In genomic region chr19:35167251-35168119, GRCh38 we compare ENCODE assay signal across 14 cellular contexts. TPM values are rescaled to one million over a fixed set of nuclear protein-coding genes. Genes with fewer than 3 reads are reported as not detected.
DNase-seq lines count a peak whose midpoint lies in the region; ATAC-seq, FAIRE-seq and TF ChIP-seq lines count a peak whose summit lies in the region.
"Had no signal": no experiment of that assay in that cellular context is flagged by ENCODE, and none has a peak within 500 bp of the region (broad histone marks: within the 10 kb centered on the region; RNA-seq: fewer than 3 reads in every experiment).

No MANE protein-coding gene starts in this region.

- H3K36me3 Mint-ChIP-seq in activated T-helper 1 cell treated with anti-CD3 and anti-CD28 coated beads, Interleukin-12 subunit alpha, Interleukin-12 subunit beta, Interleukin-2, Interleukin-4 antibody, amounts not matched to agents 30 ng/mL and 10 ng/mL and 1 ng/mL, durations not matched to agents 14 hours and 24 hours and 36 hours (ENCODE audit: low read depth), result peaks cover 69% of the 10 kb centered on the region
- H3K36me3 Mint-ChIP-seq in naive thymus-derived CD4-positive, alpha-beta T cell, result peaks cover 33 to 77% (median 58%) of the 10 kb centered on the region in 5 donors

- peak overlapping the region; percentile 22 for H3K4me3 Mint-ChIP-seq in activated T-helper 1 cell treated with anti-CD3 and anti-CD28 coated beads, Interleukin-12 subunit alpha, Interleukin-12 subunit beta, Interleukin-2, Interleukin-4 antibody, amounts not matched to agents 30 ng/mL and 10 ng/mL and 1 ng/mL, durations not matched to agents 14 hours and 24 hours and 36 hours
- peak overlapping the region; percentile 33 to 77 (median 57) for H3K4me3 Mint-ChIP-seq in naive thymus-derived CD4-positive, alpha-beta T cell

- no peaks in the 10 kb centered on the region for H3K27me3 Mint-ChIP-seq in activated T-helper 1 cell treated with anti-CD3 and anti-CD28 coated beads, Interleukin-12 subunit alpha, Interleukin-12 subunit beta, Interleukin-2, Interleukin-4 antibody, amounts not matched to agents 30 ng/mL and 10 ng/mL and 1 ng/mL, durations not matched to agents 14 hours and 24 hours and 36 hours (ENCODE audit: insufficient read depth)
- no peaks in the 10 kb centered on the region for H3K27me3 Mint-ChIP-seq in naive thymus-derived CD4-positive, alpha-beta T cell

- H3K4me1 Mint-ChIP-seq in activated T-helper 1 cell treated with anti-CD3 and anti-CD28 coated beads, Interleukin-12 subunit alpha, Interleukin-12 subunit beta, Interleukin-2, Interleukin-4 antibody, amounts not matched to agents 30 ng/mL and 10 ng/mL and 1 ng/mL, durations not matched to agents 14 hours and 24 hours and 36 hours (ENCODE audit: low read depth), result peaks cover 32% of the 10 kb centered on the region
- peaks cover 27 to 48% (median 39%) of the 10 kb centered on the region in 7 donors for H3K4me1 Mint-ChIP-seq in naive thymus-derived CD4-positive, alpha-beta T cell

- POLR2A ChIA-PET in naive thymus-derived CD4-positive, alpha-beta T cell (lab: Charles Lee), result interaction anchor here (0.6 to 3.3 kb wide), 8 partner anchors 11 to 74 kb away, joined by 3 to 28 read pairs (median 3); partner anchors contain the start of gene FXYD5

- DNase-seq in GM12891 (ENCODE audit: insufficient read length, low spot score), result no peak
- peak; percentile 93 for DNase-seq in MV-4-11 (lab: John Stamatoyannopoulos, UW)
- no peak for DNase-seq in activated T-helper 1 cell treated with anti-CD3 and anti-CD28 coated beads, Interleukin-12 subunit alpha, Interleukin-12 subunit beta, Interleukin-2, Interleukin-4 antibody, amounts not matched to agents 30 ng/mL and 10 ng/mL and 1 ng/mL, durations not matched to agents 14 hours and 24 hours and 36 hours (ENCODE audit: low spot score)
- peak in 1 of 9 donors; percentile 42 for DNase-seq in naive thymus-derived CD4-positive, alpha-beta T cell
- no peak for DNase-seq in NCI-H2171 treated with DMSO at 0.1 percent for 48 hours (lab: John Stamatoyannopoulos, UW)
- no peak for DNase-seq in NCI-H146 treated with DMSO at 0.1 percent for 48 hours (lab: John Stamatoyannopoulos, UW; ENCODE audit: unreplicated experiment)
- DNase-seq in NCI-H1092 treated with DMSO at 0.1 percent for 48 hours (lab: John Stamatoyannopoulos, UW), result no peak
- no peak for DNase-seq in left ventricle myocardium inferior
- DNase-seq: activated gamma-delta T cell; DMS79; effector CD8-positive, alpha-beta T cell; hypothalamus; small intestine had no signal

- H3K9me3 ChIP-seq in naive thymus-derived CD4-positive, alpha-beta T cell (ENCODE audit: control insufficient read depth in 2 of 3, low read length in 3 of 3), result peaks cover 0 to 26% (median 10%) of the 10 kb centered on the region in 3 experiments
- peaks cover 42% of the 10 kb centered on the region for H3K9me3 ChIP-seq in left ventricle myocardium inferior (replicated peaks)

- H3K4me3 ChIP-seq in naive thymus-derived CD4-positive, alpha-beta T cell (ENCODE audit: low read length), result no peak overlapping the region
- no peak overlapping the region for H3K4me3 ChIP-seq in left ventricle myocardium inferior

- no peak for TF ChIP-seq CTCF in left ventricle myocardium inferior (IDR thresholded peaks at IDR 0.05; ENCODE audit: borderline replicate concordance)

- H3K4me1 ChIP-seq in naive thymus-derived CD4-positive, alpha-beta T cell (ENCODE audit: control insufficient read depth in 2 of 2, insufficient read depth in 2 of 2, low read length in 2 of 2), result peaks cover 29 to 32% of the 10 kb centered on the region in 2 donors
- H3K4me1 ChIP-seq in left ventricle myocardium inferior, result peaks cover 7% of the 10 kb centered on the region

- peak overlapping the region; percentile 46 for H3K27ac ChIP-seq in naive thymus-derived CD4-positive, alpha-beta T cell (ENCODE audit: low read depth, low read length)
- H3K27ac ChIP-seq in left ventricle myocardium inferior (replicated peaks), result no peak overlapping the region

- CTCF ChIA-PET in naive thymus-derived CD4-positive, alpha-beta T cell (lab: Charles Lee), result interaction anchor here (1.6 kb wide), 2 partner anchors 12 to 73 kb away, joined by 3 to 4 read pairs; no protein-coding TSS in a partner anchor

- FAIRE-seq in GM12891 (lab: Jason Lieb, UNC), result peak; percentile 31
- FAIRE-seq: small intestine had no signal

- H3K9me3 Mint-ChIP-seq in activated T-helper 1 cell treated with anti-CD3 and anti-CD28 coated beads, Interleukin-12 subunit alpha, Interleukin-12 subunit beta, Interleukin-2, Interleukin-4 antibody, amounts not matched to agents 30 ng/mL and 10 ng/mL and 1 ng/mL, durations not matched to agents 14 hours and 24 hours and 36 hours, result peaks cover 34% of the 10 kb centered on the region
- peaks cover 3 to 40% (median 16%) of the 10 kb centered on the region in 11 donors for H3K9me3 Mint-ChIP-seq in naive thymus-derived CD4-positive, alpha-beta T cell

- H3K36me3 ChIP-seq in naive thymus-derived CD4-positive, alpha-beta T cell (ENCODE audit: control insufficient read depth in 2 of 3, insufficient read depth in 3 of 3, low read length in 3 of 3), result peaks cover 34 to 82% (median 42%) of the 10 kb centered on the region in 3 experiments
- H3K36me3 ChIP-seq in left ventricle myocardium inferior, result peaks cover 50% of the 10 kb centered on the region

- ATAC-seq in naive thymus-derived CD4-positive, alpha-beta T cell, result peak; percentile 48

- TF ChIP-seq POLR2A in GM12891 (IDR thresholded peaks at IDR 0.05; ENCODE audit: low read depth, low read length), result no peak

- peak overlapping the region; percentile 22 for H3K27ac Mint-ChIP-seq in activated T-helper 1 cell treated with anti-CD3 and anti-CD28 coated beads, Interleukin-12 subunit alpha, Interleukin-12 subunit beta, Interleukin-2, Interleukin-4 antibody, amounts not matched to agents 30 ng/mL and 10 ng/mL and 1 ng/mL, durations not matched to agents 14 hours and 24 hours and 36 hours
- peak overlapping the region; percentile 80 to 96 (median 91) for H3K27ac Mint-ChIP-seq in naive thymus-derived CD4-positive, alpha-beta T cell

- intact Hi-C loops in activated T-helper 1 cell treated with anti-CD3 and anti-CD28 coated beads, Interleukin-12 subunit alpha, Interleukin-12 subunit beta, Interleukin-2, Interleukin-4 antibody, amounts not matched to agents 30 ng/mL and 10 ng/mL and 1 ng/mL, durations not matched to agents 14 hours and 24 hours and 36 hours (cut with micrococcal nuclease), result no loop called here
- intact Hi-C loops in naive thymus-derived CD4-positive, alpha-beta T cell (cut with micrococcal nuclease), result no loop called here
- intact Hi-C loops in left ventricle myocardium inferior (cut with micrococcal nuclease), result no loop called here

- no peaks in the 10 kb centered on the region for H3K27me3 ChIP-seq in naive thymus-derived CD4-positive, alpha-beta T cell (ENCODE audit: control insufficient read depth in 2 of 2, insufficient read depth in 2 of 2, low read length in 2 of 2)
- H3K27me3 ChIP-seq in left ventricle myocardium inferior (ENCODE audit: low read depth), result no peaks in the 10 kb centered on the region

TF ChIP-seq in GM12891, 5 proteins besides CTCF, POLR2A, EP300 and RAD21:
- no peak for TF ChIP-seq PAX5 (IDR thresholded peaks at IDR 0.05; ENCODE audit: insufficient read depth, low read length, severe bottlenecking)
- TF ChIP-seq SPI1 (IDR thresholded peaks at IDR 0.05; ENCODE audit: low read depth, low read length), result no peak
- TF ChIP-seq POLR2AphosphoS5 (IDR thresholded peaks at IDR 0.05; ENCODE audit: low read depth, low read length), result no peak
- TF ChIP-seq TAF1 (IDR thresholded peaks at IDR 0.05; ENCODE audit: low read depth, low read length), result no peak
- TF ChIP-seq POU2F2 (IDR thresholded peaks at IDR 0.05; ENCODE audit: low read depth, low read length), result no peak

RNA-seq across cellular contexts. Expression of gene FXYD5, which starts 12.9 kb away (rescaled TPM):
- polyA plus RNA-seq in GM12891 (2012; ENCODE audit: low read depth, missing spikeins), result 86.7 TPM
- total RNA-seq in activated T-helper 1 cell treated with anti-CD3 and anti-CD28 coated beads, Interleukin-12 subunit alpha, Interleukin-12 subunit beta, Interleukin-2, Interleukin-4 antibody, amounts not matched to agents 30 ng/mL and 10 ng/mL and 1 ng/mL, durations not matched to agents 14 hours and 24 hours and 36 hours, result 299 and 309 TPM in 2 replicates
- total RNA-seq in naive thymus-derived CD4-positive, alpha-beta T cell, result 100 to 1,000 TPM; 362 to 458 (median 387) TPM
- polyA plus RNA-seq in naive thymus-derived CD4-positive, alpha-beta T cell, result 100 to 1,000 TPM; 464 to 575 TPM
- total RNA-seq in left ventricle myocardium inferior, result 23.4 TPM

RNA-seq across cellular contexts. Expression of gene FXYD7, which starts 24.4 kb away (rescaled TPM):
- not detected for polyA plus RNA-seq in GM12891 (2012; ENCODE audit: low read depth, missing spikeins)
- total RNA-seq in activated T-helper 1 cell treated with anti-CD3 and anti-CD28 coated beads, Interleukin-12 subunit alpha, Interleukin-12 subunit beta, Interleukin-2, Interleukin-4 antibody, amounts not matched to agents 30 ng/mL and 10 ng/mL and 1 ng/mL, durations not matched to agents 14 hours and 24 hours and 36 hours, result 0.39 TPM in 1 of 2 replicates, not detected in the other
- total RNA-seq in naive thymus-derived CD4-positive, alpha-beta T cell, result 10 to 100 TPM in 1 of 5 experiments, 1 to 10 TPM in 4; 1.8 to 13.2 (median 3.5) TPM
- polyA plus RNA-seq in naive thymus-derived CD4-positive, alpha-beta T cell, result 1 to 10 TPM; 2.1 to 2.6 TPM
- total RNA-seq in left ventricle myocardium inferior, result not detected
- total RNA-seq: mucosa of gallbladder had no signal

RNA-seq across cellular contexts. Expression of gene FXYD1, which starts 28.9 kb away (rescaled TPM):
- 0.21 TPM for polyA plus RNA-seq in GM12891 (2012; ENCODE audit: low read depth, missing spikeins)
- not detected in 2 replicates for total RNA-seq in activated T-helper 1 cell treated with anti-CD3 and anti-CD28 coated beads, Interleukin-12 subunit alpha, Interleukin-12 subunit beta, Interleukin-2, Interleukin-4 antibody, amounts not matched to agents 30 ng/mL and 10 ng/mL and 1 ng/mL, durations not matched to agents 14 hours and 24 hours and 36 hours
- 1 to 10 TPM in 1 of 5 experiments, under 1 TPM in 2, not detected in 2; 0.46 to 1.2 (median 0.78) TPM for total RNA-seq in naive thymus-derived CD4-positive, alpha-beta T cell
- under 1 TPM in 1 of 2 donors, not detected in 1; 0.91 TPM for polyA plus RNA-seq in naive thymus-derived CD4-positive, alpha-beta T cell
- total RNA-seq in left ventricle myocardium inferior, result 509 TPM

RNA-seq across cellular contexts. Expression of gene LGI4, which starts 32.6 kb away (rescaled TPM):
- polyA plus RNA-seq in GM12891 (2012; ENCODE audit: low read depth, missing spikeins), result not detected
- total RNA-seq in activated T-helper 1 cell treated with anti-CD3 and anti-CD28 coated beads, Interleukin-12 subunit alpha, Interleukin-12 subunit beta, Interleukin-2, Interleukin-4 antibody, amounts not matched to agents 30 ng/mL and 10 ng/mL and 1 ng/mL, durations not matched to agents 14 hours and 24 hours and 36 hours, result not detected in 2 replicates
- 1 to 10 TPM in 1 of 5 experiments, under 1 TPM in 4; 0.19 to 1.6 (median 0.51) TPM for total RNA-seq in naive thymus-derived CD4-positive, alpha-beta T cell
- polyA plus RNA-seq in naive thymus-derived CD4-positive, alpha-beta T cell, result not detected
- total RNA-seq in left ventricle myocardium inferior, result 8.4 TPM

RNA-seq across cellular contexts. Expression of gene FXYD3, which starts 51.9 kb away (rescaled TPM):
- polyA plus RNA-seq in GM12891 (2012; ENCODE audit: low read depth, missing spikeins), result not detected
- total RNA-seq in activated T-helper 1 cell treated with anti-CD3 and anti-CD28 coated beads, Interleukin-12 subunit alpha, Interleukin-12 subunit beta, Interleukin-2, Interleukin-4 antibody, amounts not matched to agents 30 ng/mL and 10 ng/mL and 1 ng/mL, durations not matched to agents 14 hours and 24 hours and 36 hours, result not detected in 2 replicates
- total RNA-seq in naive thymus-derived CD4-positive, alpha-beta T cell, result not detected
- not detected for polyA plus RNA-seq in naive thymus-derived CD4-positive, alpha-beta T cell
- total RNA-seq in left ventricle myocardium inferior, result 1.1 TPM

Comparison
In these comparisons a context has a peak if more than half of its experiments do, and no peak if none do; other contexts are left out.
1. RNA of gene FXYD5, which starts 12.9 kb away (total RNA-seq): 362 to 458 TPM in naive thymus-derived CD4-positive, alpha-beta T cell and 299 to 309 TPM in activated T-helper 1 cell treated with anti-CD3 and anti-CD28 coated beads, Interleukin-12 subunit alpha, Interleukin-12 subunit beta, Interleukin-2, Interleukin-4 antibody, amounts not matched to agents 30 ng/mL and 10 ng/mL and 1 ng/mL, durations not matched to agents 14 hours and 24 hours and 36 hours; 23.4 TPM in left ventricle myocardium inferior (single experiment); every median in the first group is over 10 times any median in the second.
2. RNA of gene FXYD1, which starts 28.9 kb away (total RNA-seq): 509 TPM in left ventricle myocardium inferior (single experiment); 0.46 to 1.2 TPM in naive thymus-derived CD4-positive, alpha-beta T cell and not detected in activated T-helper 1 cell treated with anti-CD3 and anti-CD28 coated beads, Interleukin-12 subunit alpha, Interleukin-12 subunit beta, Interleukin-2, Interleukin-4 antibody, amounts not matched to agents 30 ng/mL and 10 ng/mL and 1 ng/mL, durations not matched to agents 14 hours and 24 hours and 36 hours; every median in the first group is over 100 times any median in the second.